In genomic region chr7:151226875-151227782, GRCh38 we compare ENCODE assay signal across 8 cellular contexts. TPM values are rescaled to one million over a fixed set of nuclear protein-coding genes. Genes with fewer than 3 reads are reported as not detected.
DNase-seq lines count a peak whose midpoint lies in the region; ATAC-seq and TF ChIP-seq lines count a peak whose summit lies in the region.

ABCF2 (minus strand) TSS chr7:151227205; CDS start chr7:151226458, 747 bp downstream.

- TF ChIP-seq CTCF in dorsolateral prefrontal cortex (IDR thresholded peaks at IDR 0.05 in 54 of 56, conservative IDR thresholded peaks at IDR 0.05 in 2 of 56; ENCODE audit: low read depth in 1 of 56, partially characterized antibody in 56 of 56) (peak in 41 of 56 donors; percentile 3 to 64 (median 36)), right lobe of liver (IDR thresholded peaks at IDR 0.05) (no peak)

- under 1% methylated on average over 45 of the region's 68 CpGs for WGBS in right lobe of liver (ENCODE audit: insufficient coverage, low coverage, low lambda C conversion rate, missing lambda C conversion rate)

- peaks cover 0 to 29% (median 8%) of the 10 kb centered on the region in 4 donors for H3K36me3 ChIP-seq in right lobe of liver

- peak within 1 kb of the TSS; percentile 99 for H3K4me3 Mint-ChIP-seq in activated CD4-positive, alpha-beta memory T cell treated with anti-CD3 and anti-CD28 coated beads for 36 hours

- H3K27me3 ChIP-seq in dorsolateral prefrontal cortex: no peaks in the 10 kb centered on the region
- no peaks in the 10 kb centered on the region for H3K27me3 ChIP-seq in right lobe of liver

- ATAC-seq in GM19438 (IDR thresholded peaks at IDR 0.05; ENCODE audit: low read depth, unreplicated experiment) (peak; percentile 100), HG03575 (IDR thresholded peaks at IDR 0.05; ENCODE audit: extremely low read depth, insufficient number of reproducible peaks, low FRiP score, unreplicated experiment) (peak; percentile 88), right lobe of liver (peak; percentile 98 to 99 (median 99))

- peak; percentile 99 for DNase-seq in CD1c-positive myeloid dendritic cell (ENCODE audit: extremely low spot score)
- peak; percentile 94 for DNase-seq in NCI-H82 treated with DMSO at 0.1 percent for 48 hours (lab: John Stamatoyannopoulos, UW; ENCODE audit: unreplicated experiment)
- peak; percentile 99 for DNase-seq in activated CD4-positive, alpha-beta memory T cell treated with anti-CD3 and anti-CD28 coated beads for 36 hours
- DNase-seq in dorsolateral prefrontal cortex: peak; percentile 98 to 100 (median 100)
- DNase-seq in right lobe of liver: peak; percentile 97 to 99 (median 98)
- DNase-seq in stimulated activated CD4-positive, alpha-beta T cell treated with anti-CD3 and anti-CD28 coated beads, Interleukin-4, amount 100 ng/mL, for 4 hours: peak; percentile 96 to 98

- no peaks in the 10 kb centered on the region for H3K9me3 ChIP-seq in right lobe of liver

- no peaks in the 10 kb centered on the region for H3K27me3 Mint-ChIP-seq in activated CD4-positive, alpha-beta memory T cell treated with anti-CD3 and anti-CD28 coated beads for 36 hours

- peaks cover 47% of the 10 kb centered on the region for H3K4me1 Mint-ChIP-seq in activated CD4-positive, alpha-beta memory T cell treated with anti-CD3 and anti-CD28 coated beads for 36 hours (ENCODE audit: low read depth)

- H3K9me3 Mint-ChIP-seq in activated CD4-positive, alpha-beta memory T cell treated with anti-CD3 and anti-CD28 coated beads for 36 hours: no peaks in the 10 kb centered on the region

- H3K4me1 ChIP-seq in right lobe of liver: peaks cover 0 to 21% (median 7%) of the 10 kb centered on the region in 4 donors

- peak within 1 kb of the TSS in 58 of 59 donors; percentile 7 to 91 (median 82) for H3K27ac ChIP-seq in dorsolateral prefrontal cortex
- peak within 1 kb of the TSS; percentile 45 to 59 (median 54) for H3K27ac ChIP-seq in right lobe of liver

- CTCF ChIA-PET in activated CD4-positive, alpha-beta memory T cell treated with anti-CD3 and anti-CD28 coated beads for 36 hours (lab: Charles Lee): interaction anchor here (0.6 to 7.4 kb wide), 8 partner anchors 16 to 805 kb away, joined by 3 to 62 read pairs (median 4); partner anchors contain the start of genes GBX1 and NUB1

- peak within 1 kb of the TSS; percentile 63 to 98 (median 92) for H3K4me3 ChIP-seq in dorsolateral prefrontal cortex
- peak within 1 kb of the TSS; percentile 80 to 95 (median 87) for H3K4me3 ChIP-seq in right lobe of liver

- TF ChIP-seq POLR2A in right lobe of liver (IDR thresholded peaks at IDR 0.05): peak; percentile 44

- intact Hi-C loops in activated CD4-positive, alpha-beta memory T cell treated with anti-CD3 and anti-CD28 coated beads for 36 hours (cut with micrococcal nuclease): loop anchor here (1.0 to 10.0 kb wide), 7 partner anchors 18 to 1392 kb away; partner anchors contain the start of genes FASTK, RHEB and ZNF862
- intact Hi-C loops in dorsolateral prefrontal cortex (cut with DNase I) (loop anchor here (5.0 to 10.0 kb wide), 2 partner anchors 75 to 202 kb away; partner anchors contain the start of genes ABCB8 (in 1 of the 2) and ATG9B (in 1 of the 2)), right lobe of liver (cut with DNase I) (no loop called here)

- H3K36me3 Mint-ChIP-seq in activated CD4-positive, alpha-beta memory T cell treated with anti-CD3 and anti-CD28 coated beads for 36 hours: peaks cover 31% of the 10 kb centered on the region

- peak within 1 kb of the TSS; percentile 89 for H3K27ac Mint-ChIP-seq in activated CD4-positive, alpha-beta memory T cell treated with anti-CD3 and anti-CD28 coated beads for 36 hours

- POLR2A ChIA-PET in activated CD4-positive, alpha-beta memory T cell treated with anti-CD3 and anti-CD28 coated beads for 36 hours (lab: Charles Lee): interaction anchor here (0.6 to 2.3 kb wide), 9 partner anchors 10 to 169 kb away, joined by 3 to 10 read pairs (median 3); partner anchors contain the start of genes CDK5, NUB1 and SMARCD3

RNA-seq across cellular contexts. Expression of gene ABCF2, which starts in this region (rescaled TPM):
- 10 to 100 TPM; 41.1 to 41.2 TPM for total RNA-seq in activated CD4-positive, alpha-beta memory T cell treated with anti-CD3 and anti-CD28 coated beads for 36 hours
- total RNA-seq in dorsolateral prefrontal cortex (10 to 100 TPM; 21.6 to 63.3 (median 47.2) TPM), right lobe of liver (10 to 100 TPM in 4 of 6 experiments, 1 to 10 TPM in 2; 7.3 to 22.3 (median 11.4) TPM)

Comparison
In these comparisons a context has a peak if more than half of its experiments do, and no peak if none do; other contexts are left out.
1. Peak in every context shown above with its lines: DNase-seq, ATAC-seq, H3K4me3 ChIP-seq and H3K27ac ChIP-seq.
2. CTCF ChIP-seq: peak in dorsolateral prefrontal cortex (41 of 56); none in right lobe of liver (0 of 4).
3. intact Hi-C loops: an anchor here in activated CD4-positive, alpha-beta memory T cell treated with anti-CD3 and anti-CD28 coated beads for 36 hours (1.0 to 10.0 kb wide) and dorsolateral prefrontal cortex (5.0 to 10.0 kb wide); none called in right lobe of liver.